Comparison of ENCODE assay signal across 2 cellular contexts in genomic region chr6:18326980-18327379, GRCh38.
TF ChIP-seq lines count a peak whose summit lies in the region.

No MANE protein-coding gene starts in this region.

TF ChIP-seq in GM12878, 131 proteins besides CTCF, POLR2A, EP300 and RAD21 (continued from another document and continues in another):
- TF ChIP-seq PBX3 (IDR thresholded peaks at IDR 0.05; ENCODE audit: insufficient replicate concordance, low read depth, low read length), result no peak
- no peak for TF ChIP-seq IRF4 (IDR thresholded peaks at IDR 0.05; ENCODE audit: low read depth, low read length)
- no peak for TF ChIP-seq ZBTB11 (CRISPR knock-in tag; IDR thresholded peaks at IDR 0.05)
- no peak for TF ChIP-seq NFIC (IDR thresholded peaks at IDR 0.05; ENCODE audit: low read depth, low read length)
- TF ChIP-seq ZNF687 (IDR thresholded peaks at IDR 0.05), result no peak
- no peak for TF ChIP-seq EED (IDR thresholded peaks at IDR 0.05; ENCODE audit: low read depth)
- TF ChIP-seq YBX1 (IDR thresholded peaks at IDR 0.05), result no peak
- TF ChIP-seq SIN3A (IDR thresholded peaks at IDR 0.05; ENCODE audit: low read depth, low read length), result no peak
- TF ChIP-seq SP1 (IDR thresholded peaks at IDR 0.05; ENCODE audit: low read depth, low read length), result no peak
- TF ChIP-seq HDGF (IDR thresholded peaks at IDR 0.05), result no peak
- no peak for TF ChIP-seq CHD2 (IDR thresholded peaks at IDR 0.05; ENCODE audit: borderline replicate concordance, low read depth, low read length)
- TF ChIP-seq ZNF592 (IDR thresholded peaks at IDR 0.05), result no peak
- TF ChIP-seq MEF2B (IDR thresholded peaks at IDR 0.05; ENCODE audit: partially characterized antibody, poor library complexity, severe bottlenecking), result no peak

TF ChIP-seq in SK-N-SH, 30 proteins besides CTCF, POLR2A, EP300 and RAD21 (continued from another document):
- TF ChIP-seq EZH2phosphoT487 (IDR thresholded peaks at IDR 0.05; ENCODE audit: borderline replicate concordance, low read depth) (no peak), RXRA (IDR thresholded peaks at IDR 0.05; ENCODE audit: borderline replicate concordance, low read depth) (no peak), SMC3 (IDR thresholded peaks at IDR 0.05; ENCODE audit: low read depth, low read length) (no peak), POLR2AphosphoS5 (IDR thresholded peaks at IDR 0.05; ENCODE audit: low read depth, low read length) (no peak), FOXM1 (IDR thresholded peaks at IDR 0.05; ENCODE audit: low read depth) (no peak), YY1 (IDR thresholded peaks at IDR 0.05; ENCODE audit: low read depth) (no peak), FOSL2 (IDR thresholded peaks at IDR 0.05; ENCODE audit: borderline replicate concordance, low read depth) (no peak), SIN3A (IDR thresholded peaks at IDR 0.05; ENCODE audit: borderline replicate concordance, low read depth, low read length) (no peak), ZBTB33 (IDR thresholded peaks at IDR 0.05; ENCODE audit: borderline replicate concordance, low read depth) (no peak), MAX (IDR thresholded peaks at IDR 0.05; ENCODE audit: low read depth) (no peak), IRF3 (IDR thresholded peaks at IDR 0.05; ENCODE audit: low read depth, low read length) (no peak), RFX5 (IDR thresholded peaks at IDR 0.05; ENCODE audit: low read length) (no peak)
